ENCODE assay signal across 12 cellular contexts in the genomic region with DNA sequence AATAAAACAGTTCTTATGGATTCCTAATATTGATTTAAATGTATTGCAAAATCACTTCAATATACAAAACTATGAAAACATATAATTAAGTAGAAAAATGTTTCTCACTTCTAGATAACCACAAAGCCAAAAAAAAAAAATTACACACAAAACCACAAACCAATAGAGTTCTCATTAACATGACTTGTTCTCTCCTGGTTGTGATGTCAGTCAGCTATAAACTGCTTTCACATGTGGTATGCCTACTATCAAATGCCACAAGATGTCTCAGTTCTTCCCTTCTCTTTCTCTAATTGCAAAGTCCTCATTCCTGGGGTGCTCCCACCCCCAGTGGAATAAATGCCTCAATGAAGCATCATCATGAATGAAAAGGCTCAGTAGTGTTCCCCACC. TPM values are rescaled to one million over a fixed set of nuclear protein-coding genes. Genes with fewer than 3 reads are reported as not detected.
DNase-seq lines count a peak whose midpoint lies in the region; TF ChIP-seq lines count a peak whose summit lies in the region.
"Had no signal": no experiment of that assay in that cellular context is flagged by ENCODE, and none has a peak within 500 bp of the region (broad histone marks: within the 10 kb centered on the region; RNA-seq: fewer than 3 reads in every experiment).

No MANE protein-coding gene starts in this region.

- no peak overlapping the region for H3K4me3 Mint-ChIP-seq in activated naive CD4-positive, alpha-beta T cell treated with anti-CD3 and anti-CD28 coated beads for 36 hours
- H3K4me3 Mint-ChIP-seq in mesothelial cell of epicardium, result no peak overlapping the region

- DNase-seq in activated naive CD4-positive, alpha-beta T cell treated with anti-CD3 and anti-CD28 coated beads for 36 hours, result peak; percentile 61
- no peak for DNase-seq in activated naive CD4-positive, alpha-beta T cell treated with Interleukin-2 at 50 U/mL for 16 hours
- DNase-seq in NCI-H226, result peak; percentile 59
- DNase-seq in epithelial cell of prostate (ENCODE audit: low read depth, low spot score), result peak; percentile 51
- DNase-seq in stromal cell of bone marrow (ENCODE audit: low read depth), result peak; percentile 58
- DNase-seq in T1000 (lab: John Stamatoyannopoulos, UW), result no peak
- DNase-seq in COLO668 (lab: John Stamatoyannopoulos, UW; ENCODE audit: unreplicated experiment), result no peak
- no peak for DNase-seq in mesothelial cell of epicardium (ENCODE audit: low spot score in 2 of 2, unreplicated experiment in 2 of 2)
- DNase-seq: H7, NCI-H1092 had no signal

- CTCF ChIA-PET in activated naive CD4-positive, alpha-beta T cell treated with anti-CD3 and anti-CD28 coated beads for 36 hours (lab: Charles Lee), result interaction anchor here (0.6 to 1.1 kb wide), 3 partner anchors 13 to 197 kb away, joined by 4 to 7 read pairs (median 5); no protein-coding TSS in a partner anchor

- intact Hi-C loops in activated naive CD4-positive, alpha-beta T cell treated with anti-CD3 and anti-CD28 coated beads for 36 hours (cut with micrococcal nuclease), result loop anchor here (1.0 to 5.0 kb wide), 7 partner anchors 10 to 195 kb away; no protein-coding TSS in a partner anchor

- H3K36me3 Mint-ChIP-seq in activated naive CD4-positive, alpha-beta T cell treated with anti-CD3 and anti-CD28 coated beads for 36 hours (ENCODE audit: low read depth), result no peaks in the 10 kb centered on the region
- H3K36me3 Mint-ChIP-seq in mesothelial cell of epicardium, result no peaks in the 10 kb centered on the region

- peak overlapping the region; percentile 85 for H3K27ac ChIP-seq in epithelial cell of prostate
- H3K27ac ChIP-seq: C4-2B, cardiac muscle cell had no signal

- peak overlapping the region; percentile 26 for H3K27ac Mint-ChIP-seq in activated naive CD4-positive, alpha-beta T cell treated with anti-CD3 and anti-CD28 coated beads for 36 hours
- H3K27ac Mint-ChIP-seq in mesothelial cell of epicardium, result no peak overlapping the region

- H3K4me1 Mint-ChIP-seq in activated naive CD4-positive, alpha-beta T cell treated with anti-CD3 and anti-CD28 coated beads for 36 hours (ENCODE audit: low read depth), result peaks cover 18% of the 10 kb centered on the region
- peaks cover 58% of the 10 kb centered on the region for H3K4me1 Mint-ChIP-seq in mesothelial cell of epicardium

- no peak for TF ChIP-seq CTCF in mesothelial cell of epicardium (IDR thresholded peaks at IDR 0.05; ENCODE audit: unreplicated experiment)

- peaks cover 2% of the 10 kb centered on the region for H3K9me3 Mint-ChIP-seq in activated naive CD4-positive, alpha-beta T cell treated with anti-CD3 and anti-CD28 coated beads for 36 hours
- no peaks in the 10 kb centered on the region for H3K9me3 Mint-ChIP-seq in mesothelial cell of epicardium

- peaks cover 14% of the 10 kb centered on the region for H3K27me3 Mint-ChIP-seq in activated naive CD4-positive, alpha-beta T cell treated with anti-CD3 and anti-CD28 coated beads for 36 hours (ENCODE audit: low read depth)
- no peaks in the 10 kb centered on the region for H3K27me3 Mint-ChIP-seq in mesothelial cell of epicardium (ENCODE audit: low read depth)

RNA-seq across cellular contexts. Expression of a gene that starts 16.6 kb away (rescaled TPM):
- 1 to 10 TPM; 2.3 to 2.4 TPM for total RNA-seq in activated naive CD4-positive, alpha-beta T cell treated with anti-CD3 and anti-CD28 coated beads for 36 hours
- total RNA-seq in mesothelial cell of epicardium, result 50.0 to 61.1 TPM (median 54.4 TPM) in 3 replicates

Comparison
In these comparisons a context has a peak if more than half of its experiments do, and no peak if none do; other contexts are left out.
1. DNase-seq: peak in activated naive CD4-positive, alpha-beta T cell treated with anti-CD3 and anti-CD28 coated beads for 36 hours (single experiment), NCI-H226 (single experiment), epithelial cell of prostate (single experiment) and stromal cell of bone marrow (single experiment); none in activated naive CD4-positive, alpha-beta T cell treated with Interleukin-2 at 50 U/mL for 16 hours (single experiment), T1000 (single experiment), COLO668 (single experiment) and mesothelial cell of epicardium (0 of 2).
2. RNA of a gene that starts 16.6 kb away (total RNA-seq): 50.0 to 61.1 TPM in mesothelial cell of epicardium; 2.3 to 2.4 TPM in activated naive CD4-positive, alpha-beta T cell treated with anti-CD3 and anti-CD28 coated beads for 36 hours; every median in the first group is over 10 times any median in the second.